ENCODE assay signal across 13 cellular contexts in the genomic region with DNA sequence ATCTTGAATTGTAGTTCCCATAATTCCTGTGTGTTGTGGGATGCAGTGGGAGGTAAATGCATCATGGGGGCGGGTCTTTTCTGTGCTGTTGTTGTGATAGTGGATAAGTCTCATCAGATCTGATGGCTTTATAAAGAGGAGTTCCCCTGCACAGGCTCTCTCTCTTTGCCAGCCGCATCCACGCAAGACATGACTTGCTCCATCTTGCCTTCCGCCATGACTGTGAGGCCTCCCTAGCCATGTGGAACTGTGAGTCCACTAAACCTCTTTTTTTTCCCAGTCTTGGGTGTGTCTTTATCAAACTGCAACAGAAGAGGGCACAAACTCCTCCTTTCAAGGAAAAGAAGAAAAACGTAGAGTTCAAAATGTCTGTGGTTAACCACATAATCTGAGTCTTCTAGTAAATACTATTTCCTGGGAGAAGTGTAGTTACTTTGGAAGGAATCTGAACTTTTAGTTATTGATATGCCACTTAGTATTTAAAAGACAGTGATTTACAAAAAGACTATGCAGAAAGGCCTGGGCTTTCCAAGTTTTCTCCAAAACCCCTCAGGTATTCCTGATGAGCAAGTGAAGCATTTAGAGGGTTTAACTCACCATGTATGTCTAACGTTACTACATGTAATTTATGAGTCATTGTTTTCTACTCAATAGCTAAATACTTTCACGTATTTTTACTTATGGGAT. TPM values are rescaled to one million over a fixed set of nuclear protein-coding genes. Genes with fewer than 3 reads are reported as not detected.
DNase-seq lines count a peak whose midpoint lies in the region; ATAC-seq and TF ChIP-seq lines count a peak whose summit lies in the region.
"Had no signal": no experiment of that assay in that cellular context is flagged by ENCODE, and none has a peak within 500 bp of the region (broad histone marks: within the 10 kb centered on the region; RNA-seq: fewer than 3 reads in every experiment).

No MANE protein-coding gene starts in this region.

- no peak for ATAC-seq in naive thymus-derived CD8-positive, alpha-beta T cell
- ATAC-seq in activated naive CD8-positive, alpha-beta T cell treated with anti-CD3 and anti-CD28 coated beads, Interleukin-2, amount 50 U/mL, for 24 hours: no peak
- no peak for ATAC-seq in gastrocnemius medialis

- H3K4me1 Mint-ChIP-seq in naive thymus-derived CD8-positive, alpha-beta T cell: peaks cover 0 to 15% (median 9%) of the 10 kb centered on the region in 4 donors
- peaks cover 4% of the 10 kb centered on the region for H3K4me1 Mint-ChIP-seq in activated naive CD8-positive, alpha-beta T cell treated with anti-CD3 and anti-CD28 coated beads, Interleukin-2, amount 50 U/mL, for 24 hours

- peaks cover 13 to 52% (median 22%) of the 10 kb centered on the region in 5 donors for H3K27me3 Mint-ChIP-seq in naive thymus-derived CD8-positive, alpha-beta T cell
- peaks cover 13% of the 10 kb centered on the region for H3K27me3 Mint-ChIP-seq in activated naive CD8-positive, alpha-beta T cell treated with anti-CD3 and anti-CD28 coated beads, Interleukin-2, amount 50 U/mL, for 24 hours

- peak; percentile 80 for DNase-seq in ELR (ENCODE audit: low read depth)
- DNase-seq in NCI-H226: peak; percentile 67
- DNase-seq in dedifferentiated amniotic fluid mesenchymal stem cell (ENCODE audit: extremely low spot score): peak; percentile 62
- peak; percentile 54 for DNase-seq in myocyte (ENCODE audit: low read depth)
- no peak for DNase-seq in naive thymus-derived CD8-positive, alpha-beta T cell
- DNase-seq in activated naive CD8-positive, alpha-beta T cell treated with anti-CD3 and anti-CD28 coated beads, Interleukin-2, amount 50 U/mL, for 24 hours: no peak
- DNase-seq in central memory CD4-positive, alpha-beta T cell: no peak
- no peak for DNase-seq in gastrocnemius medialis
- DNase-seq: caudate nucleus, DMS53, hippocampal formation, NCI-H446 treated with DMSO at 0.1 percent for 48 hours, spleen had no signal

- H3K36me3 ChIP-seq in gastrocnemius medialis: peaks cover 0 to 42% of the 10 kb centered on the region in 2 donors

- H3K27me3 ChIP-seq in gastrocnemius medialis: no peaks in the 10 kb centered on the region
- H3K27me3 ChIP-seq: spleen had no signal

- intact Hi-C loops in gastrocnemius medialis (cut with DNase I; ENCODE audit: low total_unique reads): no loop called here

- no peaks in the 10 kb centered on the region for H3K9me3 Mint-ChIP-seq in naive thymus-derived CD8-positive, alpha-beta T cell
- H3K9me3 Mint-ChIP-seq in activated naive CD8-positive, alpha-beta T cell treated with anti-CD3 and anti-CD28 coated beads, Interleukin-2, amount 50 U/mL, for 24 hours: no peaks in the 10 kb centered on the region

- no peak overlapping the region for H3K27ac Mint-ChIP-seq in naive thymus-derived CD8-positive, alpha-beta T cell
- H3K27ac Mint-ChIP-seq in activated naive CD8-positive, alpha-beta T cell treated with anti-CD3 and anti-CD28 coated beads, Interleukin-2, amount 50 U/mL, for 24 hours: no peak overlapping the region

- POLR2A ChIA-PET in naive thymus-derived CD8-positive, alpha-beta T cell (lab: Charles Lee): no interaction called here

- no peak for TF ChIP-seq POLR2A in gastrocnemius medialis (IDR thresholded peaks at IDR 0.05)

- H3K4me3 Mint-ChIP-seq in naive thymus-derived CD8-positive, alpha-beta T cell: no peak overlapping the region
- no peak overlapping the region for H3K4me3 Mint-ChIP-seq in activated naive CD8-positive, alpha-beta T cell treated with anti-CD3 and anti-CD28 coated beads, Interleukin-2, amount 50 U/mL, for 24 hours

- no peak for TF ChIP-seq CTCF in gastrocnemius medialis (IDR thresholded peaks at IDR 0.05 in 4 of 5, conservative IDR thresholded peaks at IDR 0.05 in 1 of 5)

- H3K36me3 Mint-ChIP-seq in naive thymus-derived CD8-positive, alpha-beta T cell: no peaks in the 10 kb centered on the region
- no peaks in the 10 kb centered on the region for H3K36me3 Mint-ChIP-seq in activated naive CD8-positive, alpha-beta T cell treated with anti-CD3 and anti-CD28 coated beads, Interleukin-2, amount 50 U/mL, for 24 hours (ENCODE audit: low read depth)

- peak overlapping the region in 2 of 4 donors; percentile 29 to 51 for H3K27ac ChIP-seq in gastrocnemius medialis
- H3K27ac ChIP-seq: spleen had no signal

- no peaks in the 10 kb centered on the region for H3K9me3 ChIP-seq in gastrocnemius medialis
- H3K9me3 ChIP-seq: spleen had no signal

- H3K4me1 ChIP-seq in gastrocnemius medialis: peaks cover 16 to 28% of the 10 kb centered on the region in 2 donors

- in situ Hi-C loops in gastrocnemius medialis (cut with MboI; ENCODE audit: low sequenced_read_pairs in 4 of 4): loop anchor here in 2 of 4 donors (25.0 kb wide), 1 partner anchor 1227 kb away; no protein-coding TSS in a partner anchor

- H3K4me3 ChIP-seq in gastrocnemius medialis: no peak overlapping the region
- H3K4me3 ChIP-seq: spleen had no signal

RNA-seq across cellular contexts. Expression of a gene that starts 10.0 kb away (rescaled TPM):
- 21.4 and 23.0 TPM in 2 replicates for total RNA-seq in myocyte
- polyA plus RNA-seq in myocyte (2012): 38.5 TPM
- total RNA-seq in naive thymus-derived CD8-positive, alpha-beta T cell: not detected
- polyA plus RNA-seq in naive thymus-derived CD8-positive, alpha-beta T cell: under 1 TPM; 0.09 to 0.45 (median 0.14) TPM
- total RNA-seq in gastrocnemius medialis: 10 to 100 TPM; 23.7 to 43.8 (median 33.1) TPM

Comparison
In these comparisons a context has a peak if more than half of its experiments do, and no peak if none do; other contexts are left out.
1. DNase-seq: peak in ELR (single experiment), NCI-H226 (single experiment), dedifferentiated amniotic fluid mesenchymal stem cell (single experiment) and myocyte (single experiment); none in naive thymus-derived CD8-positive, alpha-beta T cell (0 of 10), activated naive CD8-positive, alpha-beta T cell treated with anti-CD3 and anti-CD28 coated beads, Interleukin-2, amount 50 U/mL, for 24 hours (single experiment), central memory CD4-positive, alpha-beta T cell (single experiment) and gastrocnemius medialis (0 of 2).
2. RNA of a gene that starts 10.0 kb away (total RNA-seq): 23.7 to 43.8 TPM in gastrocnemius medialis and 21.4 to 23.0 TPM in myocyte; not detected in naive thymus-derived CD8-positive, alpha-beta T cell; every median in the first group is over 10 times any median in the second.